Comparison of ENCODE assay signal across 5 cellular contexts in genomic region chr7:33793616-33794015, GRCh38.
"Had no signal": no experiment of that assay in that cellular context is flagged by ENCODE, and none has a peak within 500 bp of the region (broad histone marks: within the 10 kb centered on the region; RNA-seq: fewer than 3 reads in every experiment).

No MANE protein-coding gene starts in this region.

- H3K27ac ChIP-seq: HL-60 had no signal

- ATAC-seq: HepG2, K562 had no signal

- DNase-seq: IMR-90, KBM-7 had no signal

- H3K4me3 ChIP-seq: K562 had no signal
